In genomic region chr15:62071711-62072308, GRCh38 we compare ENCODE assay signal across 8 cellular contexts. TPM values are rescaled to one million over a fixed set of nuclear protein-coding genes. Genes with fewer than 3 reads are reported as not detected.
DNase-seq lines count a peak whose midpoint lies in the region; ATAC-seq, FAIRE-seq and TF ChIP-seq lines count a peak whose summit lies in the region.

No MANE protein-coding gene starts in this region.

- TF ChIP-seq EP300 in neural cell (conservative IDR thresholded peaks at IDR 0.05; ENCODE audit: poor library complexity, severe bottlenecking): no peak

- H3K4me3 ChIP-seq in heart right ventricle: no peak overlapping the region
- H3K4me3 ChIP-seq in neural cell (ENCODE audit: low read length): no peak overlapping the region

- TF ChIP-seq CTCF in heart right ventricle (IDR thresholded peaks at IDR 0.05): peak; percentile 54 to 83 (median 76)
- TF ChIP-seq CTCF in neural cell (IDR thresholded peaks at IDR 0.05; ENCODE audit: poor library complexity, severe bottlenecking): peak; percentile 69

- no peaks in the 10 kb centered on the region for H4K20me1 ChIP-seq in neural cell (ENCODE audit: insufficient read depth)

- H3K4me1 ChIP-seq in heart right ventricle: peaks cover 2 to 21% (median 14%) of the 10 kb centered on the region in 9 donors

- H3K9me3 ChIP-seq in heart right ventricle (no peaks in the 10 kb centered on the region), neural cell (ENCODE audit: low read length) (no peaks in the 10 kb centered on the region)

- H3K9ac ChIP-seq in neural cell (ENCODE audit: low read length): no peak overlapping the region

- H3K27me3 ChIP-seq in heart right ventricle (peaks cover 0 to 15% (median 0%) of the 10 kb centered on the region in 7 donors), neural cell (ENCODE audit: insufficient read depth, low read depth, low read length) (peaks cover 37% of the 10 kb centered on the region)

- no peaks in the 10 kb centered on the region for H3K79me2 ChIP-seq in neural cell (replicated peaks; ENCODE audit: insufficient read depth, low read length)

- peak; percentile 59 for TF ChIP-seq RAD21 in neural cell (conservative IDR thresholded peaks at IDR 0.05)

- H3K4me2 ChIP-seq in neural cell (ENCODE audit: low read length): no peak overlapping the region

- intact Hi-C loops in heart right ventricle (cut with DNase I): loop anchor here in 8 of 10 donors (5.0 to 10.0 kb wide), 5 partner anchors 185 to 235 kb away; no protein-coding TSS in a partner anchor
- intact Hi-C loops in left cardiac atrium (cut with DNase I): loop anchor here (10.0 kb wide), 2 partner anchors 197 to 233 kb away; no protein-coding TSS in a partner anchor

- FAIRE-seq in colon (lab: Jason Lieb, UNC) (peak; percentile 82), H54 (lab: Jason Lieb, UNC) (no peak)

- H3K9me2 ChIP-seq in neural cell (ENCODE audit: insufficient read depth, low read length): no peaks in the 10 kb centered on the region

- no peaks in the 10 kb centered on the region for H3K36me3 ChIP-seq in heart right ventricle
- H3K36me3 ChIP-seq in neural cell (ENCODE audit: insufficient read depth, low read length): no peaks in the 10 kb centered on the region

- TF ChIP-seq POLR2A in H54 (IDR thresholded peaks at IDR 0.05; ENCODE audit: low read depth, low read length): no peak

- peaks cover 3% of the 10 kb centered on the region for H3F3A ChIP-seq in neural cell (ENCODE audit: insufficient read depth, low read length, poor library complexity, severe bottlenecking)

- H2AFZ ChIP-seq in neural cell (ENCODE audit: low read depth, low read length): no peak overlapping the region

- ATAC-seq in heart right ventricle: peak in 1 of 8 donors; percentile 38
- ATAC-seq in left cardiac atrium: no peak
- no peak for ATAC-seq in HG03095 (IDR thresholded peaks at IDR 0.05; ENCODE audit: unreplicated experiment)
- ATAC-seq in HG03196 (IDR thresholded peaks at IDR 0.05; ENCODE audit: unreplicated experiment): no peak

- H3K27ac ChIP-seq in heart right ventricle: no peak overlapping the region
- H3K27ac ChIP-seq in neural cell (ENCODE audit: low read length): no peak overlapping the region

- no peak for DNase-seq in heart right ventricle
- DNase-seq in left cardiac atrium: no peak
- DNase-seq in NCI-H748 (lab: John Stamatoyannopoulos, UW; ENCODE audit: unreplicated experiment): peak; percentile 46
- DNase-seq in H54 (ENCODE audit: insufficient read length, low spot score): no peak

TF ChIP-seq in neural cell, 6 proteins besides CTCF, POLR2A, EP300 and RAD21:
- TF ChIP-seq POLR2AphosphoS5 (IDR thresholded peaks at IDR 0.05) (no peak), SMC3 (conservative IDR thresholded peaks at IDR 0.05; ENCODE audit: poor library complexity) (peak; percentile 61)

RNA-seq across cellular contexts. Expression of gene C2CD4A, which starts 5.0 kb away (rescaled TPM):
- total RNA-seq in heart right ventricle: under 1 TPM in 1 of 10 donors, not detected in 9; 0.25 TPM
- under 1 TPM in 1 of 2 donors, not detected in 1; 0.01 TPM for polyA plus RNA-seq in heart right ventricle
- total RNA-seq in left cardiac atrium: not detected
- polyA plus RNA-seq in neural cell: not detected in 2 replicates
- not detected in 2 replicates for polyA minus RNA-seq in neural cell

RNA-seq across cellular contexts. Expression of gene VPS13C, which starts 11.6 kb away (rescaled TPM):
- 10 to 100 TPM; 28.5 to 59.0 (median 43.4) TPM for total RNA-seq in heart right ventricle
- polyA plus RNA-seq in heart right ventricle: 10 to 100 TPM in 1 of 2 donors, 1 to 10 TPM in 1; 7.3 to 25.9 TPM
- 10 to 100 TPM; 33.2 to 34.5 TPM for total RNA-seq in left cardiac atrium
- 91.1 and 92.6 TPM in 2 replicates for polyA plus RNA-seq in neural cell
- polyA minus RNA-seq in neural cell: 158 and 189 TPM in 2 replicates
